Comparison of ENCODE assay signal across 1 cellular context in genomic region chr1:23108918-23109533, GRCh38.
TF ChIP-seq lines count a peak whose summit lies in the region.

No MANE protein-coding gene starts in this region.

TF ChIP-seq in HepG2, 621 proteins besides CTCF, POLR2A, EP300 and RAD21 (continued from another document):
- TF ChIP-seq TFE3 (CRISPR knock-in tag; IDR thresholded peaks at IDR 0.05) (no peak), ZFP36L2 (CRISPR knock-in tag; IDR thresholded peaks at IDR 0.05) (no peak), PHF21A (CRISPR knock-in tag; IDR thresholded peaks at IDR 0.05) (no peak), TBP (CRISPR knock-in tag; IDR thresholded peaks at IDR 0.05) (no peak), ZFP1 (CRISPR knock-in tag; IDR thresholded peaks at IDR 0.05) (no peak), ZSCAN20 (CRISPR knock-in tag; IDR thresholded peaks at IDR 0.05; ENCODE audit: borderline replicate concordance) (no peak), PAF1 (CRISPR knock-in tag; IDR thresholded peaks at IDR 0.05) (no peak), ZNF781 (CRISPR knock-in tag; IDR thresholded peaks at IDR 0.05; ENCODE audit: borderline replicate concordance, not compliant biosample characterization) (no peak), NFE2 (CRISPR knock-in tag; IDR thresholded peaks at IDR 0.05) (no peak), ZBTB14 (CRISPR knock-in tag; IDR thresholded peaks at IDR 0.05) (no peak), TP53 (CRISPR knock-in tag; conservative IDR thresholded peaks at IDR 0.05) (no peak)
TF ChIP-seq in HepG2: peak in this region for 0.
